Comparison of ENCODE assay signal across 8 cellular contexts in the genomic region with DNA sequence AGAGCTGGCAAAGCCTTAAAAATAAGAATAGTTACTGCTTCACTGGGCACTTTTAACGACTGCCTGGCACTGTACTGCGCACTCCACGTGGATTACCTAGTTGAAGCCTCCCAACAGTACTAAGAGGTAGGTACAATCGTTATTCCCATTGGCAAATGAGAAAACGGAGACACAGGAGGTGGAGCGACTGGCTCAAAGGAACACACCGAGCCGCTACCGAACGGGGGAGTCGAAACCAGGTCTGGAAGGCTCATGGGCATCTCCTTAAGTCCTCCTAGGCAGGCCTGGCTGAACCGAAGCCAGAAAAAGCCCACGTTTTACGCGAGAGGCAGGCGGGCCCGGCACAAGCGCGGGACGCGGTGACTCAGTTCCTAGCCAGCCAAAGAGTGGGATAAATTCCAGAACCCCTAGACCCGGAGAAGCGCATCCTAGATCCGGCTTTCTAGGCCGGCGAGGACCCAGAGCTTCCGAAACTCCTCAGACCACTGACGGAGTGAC. TPM values are rescaled to one million over a fixed set of nuclear protein-coding genes. Genes with fewer than 3 reads are reported as not detected.
A peak's percentile ranks its signal among the peaks of the same experiment; 100 is the strongest.
DNase-seq lines count a peak whose midpoint lies in the region; ATAC-seq, FAIRE-seq and TF ChIP-seq lines count a peak whose summit lies in the region.

No MANE protein-coding gene starts in this region.

- DNase-seq in A549 (ENCODE audit: low read depth in 1 of 2, low spot score in 1 of 2) (peak; percentile 46 to 51), M059J (ENCODE audit: low read depth) (peak; percentile 78), epithelial cell of prostate (ENCODE audit: low read depth, low spot score) (no peak), testis (peak; percentile 42), pons (ENCODE audit: low spot score) (no peak)
- peak; percentile 44 for DNase-seq in activated CD8-positive, alpha-beta T cell treated with anti-CD3 and anti-CD28 coated beads for 36 hours

- H3K36me3 ChIP-seq in muscle layer of colon (ENCODE audit: insufficient read depth, low read length) (peaks cover 44% of the 10 kb centered on the region), testis (ENCODE audit: low read depth, missing control alignments) (no peaks in the 10 kb centered on the region)

- H3K9ac ChIP-seq in muscle layer of colon (ENCODE audit: low read length): peak overlapping the region; percentile 99

- TF ChIP-seq EP300 in A549 (IDR thresholded peaks at IDR 0.05): no peak

- CTCF ChIA-PET in A549 (lab: Yijun Ruan, JAX): interaction anchor here (0.7 to 1.7 kb wide), 5 partner anchors 9 to 97 kb away, joined by 3 to 6 read pairs (median 3); no protein-coding TSS in a partner anchor
- CTCF ChIA-PET in activated CD8-positive, alpha-beta T cell treated with anti-CD3 and anti-CD28 coated beads for 36 hours (lab: Charles Lee): interaction anchor here (0.8 to 2.3 kb wide), 6 partner anchors 8 to 42 kb away, joined by 3 to 6 read pairs (median 4); no protein-coding TSS in a partner anchor

- peak overlapping the region; percentile 97 for H3K27ac Mint-ChIP-seq in activated CD8-positive, alpha-beta T cell treated with anti-CD3 and anti-CD28 coated beads for 36 hours

- no peaks in the 10 kb centered on the region for H3K9me3 Mint-ChIP-seq in activated CD8-positive, alpha-beta T cell treated with anti-CD3 and anti-CD28 coated beads for 36 hours

- no peak for TF ChIP-seq POLR2A in A549 (IDR thresholded peaks at IDR 0.05; ENCODE audit: low read length)
- no peak for TF ChIP-seq POLR2A in testis (IDR thresholded peaks at IDR 0.05)

- H3K4me2 ChIP-seq in A549: peak overlapping the region; percentile 95

- POLR2A ChIA-PET in A549 (lab: Yijun Ruan, JAX): interaction anchor here (1.3 to 2.5 kb wide), 7 partner anchors 8 to 769 kb away, joined by 3 to 23 read pairs (median 12); partner anchors contain the start of genes ARPC1B, CPSF4, GPC2 and PTCD1
- POLR2A ChIA-PET in activated CD8-positive, alpha-beta T cell treated with anti-CD3 and anti-CD28 coated beads for 36 hours (lab: Charles Lee): interaction anchor here (1.0 to 5.6 kb wide), 16 partner anchors 10 to 82 kb away, joined by 3 to 58 read pairs (median 7); partner anchors contain the start of genes ARPC1A, ARPC1B, ATP5MF and CPSF4

- H3K27ac ChIP-seq in A549 (peak overlapping the region; percentile 97 to 98), epithelial cell of prostate (peak overlapping the region; percentile 97), muscle layer of colon (ENCODE audit: low read depth, low read length) (peak overlapping the region; percentile 98), testis (peak overlapping the region; percentile 97 to 99)

- no peaks in the 10 kb centered on the region for H3K27me3 ChIP-seq in muscle layer of colon (ENCODE audit: control insufficient read depth in 1 of 2, insufficient read depth in 2 of 2, low read length in 2 of 2)
- no peaks in the 10 kb centered on the region for H3K27me3 ChIP-seq in testis

- TF ChIP-seq RAD21 in A549 (conservative IDR thresholded peaks at IDR 0.05 in 1 of 2, IDR thresholded peaks at IDR 0.05 in 1 of 2): no peak

- intact Hi-C loops in activated CD8-positive, alpha-beta T cell treated with anti-CD3 and anti-CD28 coated beads for 36 hours (cut with micrococcal nuclease): no loop called here
- intact Hi-C loops in testis (cut with DNase I; ENCODE audit: low total_unique reads): no loop called here

- under 1% methylated on average over 22 of the region's 28 CpGs for WGBS in A549 (ENCODE audit: missing lambda C conversion rate)
- WGBS in testis, 2 donors: 0 to 1% methylated on average over 19 to 28 of the region's 28 CpGs

- no peaks in the 10 kb centered on the region for H3K27me3 Mint-ChIP-seq in activated CD8-positive, alpha-beta T cell treated with anti-CD3 and anti-CD28 coated beads for 36 hours

- peak; percentile 43 to 66 for ATAC-seq in A549
- ATAC-seq in activated CD8-positive, alpha-beta T cell treated with anti-CD3 and anti-CD28 coated beads for 36 hours: peak; percentile 10

- TF ChIP-seq CTCF in A549 (IDR thresholded peaks at IDR 0.05) (no peak), GM12875 (IDR thresholded peaks at IDR 0.05; ENCODE audit: borderline replicate concordance, insufficient read depth, low read depth, low read length) (no peak), testis (IDR thresholded peaks at IDR 0.05) (no peak)
- no peak for TF ChIP-seq CTCF in activated CD8-positive, alpha-beta T cell treated with anti-CD3 and anti-CD28 coated beads for 36 hours (IDR thresholded peaks at IDR 0.05)

- H3K36me3 Mint-ChIP-seq in activated CD8-positive, alpha-beta T cell treated with anti-CD3 and anti-CD28 coated beads for 36 hours (ENCODE audit: low read depth): peaks cover 43% of the 10 kb centered on the region

- H3K4me1 Mint-ChIP-seq in activated CD8-positive, alpha-beta T cell treated with anti-CD3 and anti-CD28 coated beads for 36 hours (ENCODE audit: low read depth): peaks cover 41% of the 10 kb centered on the region

- peaks cover 34% of the 10 kb centered on the region for H3K4me1 ChIP-seq in A549
- peaks cover 49% of the 10 kb centered on the region for H3K4me1 ChIP-seq in muscle layer of colon (ENCODE audit: insufficient read depth, low read length)
- peaks cover 20% of the 10 kb centered on the region for H3K4me1 ChIP-seq in testis

- no peaks in the 10 kb centered on the region for H3K9me3 ChIP-seq in A549
- no peaks in the 10 kb centered on the region for H3K9me3 ChIP-seq in muscle layer of colon (ENCODE audit: low read length)
- no peaks in the 10 kb centered on the region for H3K9me3 ChIP-seq in testis

- peak overlapping the region; percentile 90 for H3K4me3 Mint-ChIP-seq in activated CD8-positive, alpha-beta T cell treated with anti-CD3 and anti-CD28 coated beads for 36 hours

- H3K4me3 ChIP-seq in A549: peak overlapping the region; percentile 99
- H3K4me3 ChIP-seq in GM12875 (ENCODE audit: low read depth, low read length): peak overlapping the region; percentile 99
- H3K4me3 ChIP-seq in muscle layer of colon (ENCODE audit: low read depth in 1 of 2, low read length in 2 of 2): peak overlapping the region; percentile 99
- H3K4me3 ChIP-seq in testis: peak overlapping the region; percentile 99 to 100

- no peak for FAIRE-seq in A549 (lab: Jason Lieb, UNC)

TF ChIP-seq in A549, 52 proteins besides CTCF, POLR2A, EP300 and RAD21 (continues in another document):
- no peak for TF ChIP-seq BHLHE40 (IDR thresholded peaks at IDR 0.05; ENCODE audit: low read depth, low read length)

RNA-seq across cellular contexts. Expression of gene PDAP1, which starts 0.5 kb away (rescaled TPM):
- polyA plus RNA-seq in A549 (2011; rRNA removed) (42.4 and 81.8 TPM in 2 replicates), A549 (2017; fragmentation: RNase III; extraction: RNeasy Plus Mini Kit Qiagen cat#74134 plus additional on column Dnase treatment) (334 to 347 TPM (median 343 TPM) in 3 replicates), testis (ENCODE audit: insufficient read depth, low read depth, low replicate concordance) (126 TPM)
- 91.7 and 140 TPM in 2 replicates for polyA plus RNA-seq in A549 (2012; cell fraction: cytosol; rRNA removed)
- polyA plus RNA-seq in A549 (2012; cell fraction: nucleus; rRNA removed): 38.4 and 50.0 TPM in 2 replicates
- polyA minus RNA-seq in A549 (2011; rRNA and poly(A)+ RNA removed): 14.4 and 19.3 TPM in 2 replicates
- 144 and 165 TPM in 2 replicates for total RNA-seq in M059J (2014; rRNA removed; shearing (Covaris generic))
- total RNA-seq in activated CD8-positive, alpha-beta T cell treated with anti-CD3 and anti-CD28 coated beads for 36 hours: 100 to 1,000 TPM; 160 TPM
- 10 to 100 TPM; 50.5 to 74.0 TPM for total RNA-seq in testis

RNA-seq across cellular contexts. Expression of gene BUD31, which starts 0.9 kb away (rescaled TPM):
- polyA plus RNA-seq in A549 (2011; rRNA removed): 81.7 and 96.5 TPM in 2 replicates
- polyA plus RNA-seq in A549 (2012; cell fraction: cytosol; rRNA removed): 95.6 and 120 TPM in 2 replicates
- 64.4 and 67.6 TPM in 2 replicates for polyA plus RNA-seq in A549 (2012; cell fraction: nucleus; rRNA removed)
- polyA plus RNA-seq in A549 (2017; fragmentation: RNase III; extraction: RNeasy Plus Mini Kit Qiagen cat#74134 plus additional on column Dnase treatment): 97.0 to 105 TPM (median 105 TPM) in 3 replicates
- 25.9 and 29.9 TPM in 2 replicates for polyA minus RNA-seq in A549 (2011; rRNA and poly(A)+ RNA removed)
- total RNA-seq in M059J (2014; rRNA removed; shearing (Covaris generic)): 144 and 169 TPM in 2 replicates
- 100 to 1,000 TPM; 118 to 124 TPM for total RNA-seq in activated CD8-positive, alpha-beta T cell treated with anti-CD3 and anti-CD28 coated beads for 36 hours
- total RNA-seq in testis: 100 to 1,000 TPM in 1 of 2 donors, 10 to 100 TPM in 1; 91.2 to 123 TPM
- 174 TPM for polyA plus RNA-seq in testis (ENCODE audit: insufficient read depth, low read depth, low replicate concordance)

RNA-seq across cellular contexts. Expression of gene PTCD1, which starts 30.7 kb away (rescaled TPM):
- polyA plus RNA-seq in A549 (2011; rRNA removed) (3.9 and 5.1 TPM in 2 replicates), A549 (2017; fragmentation: RNase III; extraction: RNeasy Plus Mini Kit Qiagen cat#74134 plus additional on column Dnase treatment) (5.4 to 6.3 TPM (median 5.5 TPM) in 3 replicates), testis (ENCODE audit: insufficient read depth, low read depth, low replicate concordance) (6.1 TPM)
- 7.0 and 8.6 TPM in 2 replicates for polyA plus RNA-seq in A549 (2012; cell fraction: cytosol; rRNA removed)
- 13.1 and 16.6 TPM in 2 replicates for polyA plus RNA-seq in A549 (2012; cell fraction: nucleus; rRNA removed)
- polyA minus RNA-seq in A549 (2011; rRNA and poly(A)+ RNA removed): 3.4 and 4.9 TPM in 2 replicates
- 5.0 and 5.1 TPM in 2 replicates for total RNA-seq in M059J (2014; rRNA removed; shearing (Covaris generic))
- 1 to 10 TPM; 7.2 to 8.2 TPM for total RNA-seq in activated CD8-positive, alpha-beta T cell treated with anti-CD3 and anti-CD28 coated beads for 36 hours
- total RNA-seq in testis: 10 to 100 TPM; 13.6 to 14.4 TPM

RNA-seq across cellular contexts. Expression of gene CPSF4, which starts 30.8 kb away (rescaled TPM):
- polyA plus RNA-seq in A549 (2011; rRNA removed) (28.7 and 31.3 TPM in 2 replicates), A549 (2017; fragmentation: RNase III; extraction: RNeasy Plus Mini Kit Qiagen cat#74134 plus additional on column Dnase treatment) (34.1 to 39.1 TPM (median 35.6 TPM) in 3 replicates), testis (ENCODE audit: insufficient read depth, low read depth, low replicate concordance) (82.4 TPM)
- 44.4 and 52.5 TPM in 2 replicates for polyA plus RNA-seq in A549 (2012; cell fraction: cytosol; rRNA removed)
- polyA plus RNA-seq in A549 (2012; cell fraction: nucleus; rRNA removed): 173 and 178 TPM in 2 replicates
- 47.7 and 48.4 TPM in 2 replicates for polyA minus RNA-seq in A549 (2011; rRNA and poly(A)+ RNA removed)
- total RNA-seq in M059J (2014; rRNA removed; shearing (Covaris generic)): 23.2 and 34.9 TPM in 2 replicates
- total RNA-seq in activated CD8-positive, alpha-beta T cell treated with anti-CD3 and anti-CD28 coated beads for 36 hours: 10 to 100 TPM; 62.3 to 64.6 TPM
- total RNA-seq in testis: 100 to 1,000 TPM; 107 to 130 TPM

RNA-seq across cellular contexts. Expression of gene ARPC1B, which starts 33.4 kb away (rescaled TPM):
- polyA plus RNA-seq in A549 (2011; rRNA removed) (141 and 197 TPM in 2 replicates), A549 (2017; fragmentation: RNase III; extraction: RNeasy Plus Mini Kit Qiagen cat#74134 plus additional on column Dnase treatment) (272 to 302 TPM (median 294 TPM) in 3 replicates), testis (ENCODE audit: insufficient read depth, low read depth, low replicate concordance) (64.6 TPM)
- 504 and 519 TPM in 2 replicates for polyA plus RNA-seq in A549 (2012; cell fraction: cytosol; rRNA removed)
- polyA plus RNA-seq in A549 (2012; cell fraction: nucleus; rRNA removed): 356 and 444 TPM in 2 replicates
- 61.3 and 103 TPM in 2 replicates for polyA minus RNA-seq in A549 (2011; rRNA and poly(A)+ RNA removed)
- total RNA-seq in M059J (2014; rRNA removed; shearing (Covaris generic)): 566 and 713 TPM in 2 replicates
- total RNA-seq in activated CD8-positive, alpha-beta T cell treated with anti-CD3 and anti-CD28 coated beads for 36 hours: 100 to 1,000 TPM; 304 to 307 TPM
- total RNA-seq in testis: 10 to 100 TPM; 50.5 to 64.9 TPM

Comparison
In these comparisons a context has a peak if more than half of its experiments do, and no peak if none do; other contexts are left out.
1. DNase-seq: peak in A549 (2 of 2), M059J (single experiment), activated CD8-positive, alpha-beta T cell treated with anti-CD3 and anti-CD28 coated beads for 36 hours (single experiment) and testis (single experiment); none in epithelial cell of prostate (single experiment) and pons (single experiment).
2. Peak in every context shown above with its lines, with median percentiles within 50 percentile points of each other: H3K27ac ChIP-seq and H3K4me3 ChIP-seq.